ENCODE assay signal across 8 cellular contexts in genomic region chr13:27425918-27426630, GRCh38. TPM values are rescaled to one million over a fixed set of nuclear protein-coding genes. Genes with fewer than 3 reads are reported as not detected.
DNase-seq lines count a peak whose midpoint lies in the region; ATAC-seq and TF ChIP-seq lines count a peak whose summit lies in the region.

No MANE protein-coding gene starts in this region.

- peak overlapping the region; percentile 53 for H3K27ac ChIP-seq in mammary epithelial cell (ENCODE audit: insufficient read depth, low read depth, low read length)

- H3K36me3 ChIP-seq in mammary epithelial cell (ENCODE audit: insufficient read depth, low read length): peaks cover 4% of the 10 kb centered on the region

- TF ChIP-seq CTCF in GM12874 (IDR thresholded peaks at IDR 0.05; ENCODE audit: insufficient read depth, low read depth, low read length) (peak; percentile 32; the same call in 1 of the 2 replicates), mammary epithelial cell (conservative IDR thresholded peaks at IDR 0.05 in 1 of 2, IDR thresholded peaks at IDR 0.05 in 1 of 2; ENCODE audit: extremely low read depth in 1 of 2, insufficient read depth in 1 of 2, low read depth in 1 of 2, low read length in 2 of 2) (peak; percentile 15 to 54)

- H4K20me1 ChIP-seq in mammary epithelial cell (ENCODE audit: insufficient read depth, low read length): no peaks in the 10 kb centered on the region

- H3K27me3 ChIP-seq in mammary epithelial cell (ENCODE audit: insufficient read depth, low read length): no peaks in the 10 kb centered on the region

- H3K4me2 ChIP-seq in mammary epithelial cell (ENCODE audit: insufficient read depth, low read depth, low read length): peak overlapping the region; percentile 97

- in situ Hi-C loops in mammary epithelial cell (cut with MboI; ENCODE audit: low sequenced_read_pairs in 2 of 2): no loop called here

- CTCF ChIA-PET in mammary epithelial cell (lab: Charles Lee; ENCODE audit: low non-redundant PET): interaction anchor here (0.5 to 0.6 kb wide), 2 partner anchors 22 to 213 kb away, joined by 3 to 5 read pairs; no protein-coding TSS in a partner anchor

- no TSS peak for BruUV-seq in mammary epithelial cell (replicated peaks; lab: Mats Ljungman, UMichigan)

- intact Hi-C loops in mammary epithelial cell (cut with micrococcal nuclease): loop anchor here (1.0 to 2.0 kb wide), 5 partner anchors 19 to 195 kb away; partner anchors contain the start of genes LNX2, MTIF3 and POLR1D

- peaks cover 31% of the 10 kb centered on the region for H3K4me1 ChIP-seq in mammary epithelial cell (ENCODE audit: insufficient read depth, low read length)

- H3K9ac ChIP-seq in mammary epithelial cell (ENCODE audit: insufficient read depth, low read length): peak overlapping the region; percentile 26

- H3K9me3 ChIP-seq in mammary epithelial cell (replicated peaks; ENCODE audit: insufficient read depth, low read length): no peaks in the 10 kb centered on the region

- dilution Hi-C loops in mammary epithelial cell (cut with HindIII; ENCODE audit: low sequenced_read_pairs): no loop called here

- peak overlapping the region; percentile 92 for H2AFZ ChIP-seq in mammary epithelial cell (ENCODE audit: low read depth, low read length)

- peak; percentile 58 for ATAC-seq in HG02763 (IDR thresholded peaks at IDR 0.05; ENCODE audit: unreplicated experiment)

- H3K79me2 ChIP-seq in mammary epithelial cell (ENCODE audit: insufficient read depth, low read length): peaks cover 48% of the 10 kb centered on the region

- H3K4me3 ChIP-seq in mammary epithelial cell (replicated peaks in 1 of 3; ENCODE audit: insufficient read depth in 1 of 3, low read depth in 2 of 3, low read length in 3 of 3): peak overlapping the region; percentile 55 to 68 (median 58)

- DNase-seq in NCI-H1694 (lab: John Stamatoyannopoulos, UW) (peak; percentile 53), UCSD-AML1 (lab: John Stamatoyannopoulos, UW; ENCODE audit: unreplicated experiment) (peak; percentile 80), mammary epithelial cell (peak; percentile 88), iris pigment epithelial cell (ENCODE audit: low read depth) (peak; percentile 87), NCI-H128 (lab: John Stamatoyannopoulos, UW; ENCODE audit: unreplicated experiment) (no peak)
- peak; percentile 79 for DNase-seq in stimulated activated CD4-positive, alpha-beta T cell treated with anti-CD3 and anti-CD28 coated beads, Interleukin-15, amount 100 ng/mL, for 24 hours

- 0% methylated on average over 16 of the region's 17 CpGs for WGBS in mammary epithelial cell (ENCODE audit: low coverage, missing lambda C conversion rate)

RNA-seq across cellular contexts. Expression of gene GTF3A, which starts 1.7 kb away (rescaled TPM):
- 10 to 100 TPM; 62.0 to 69.3 TPM for total RNA-seq in mammary epithelial cell
- 83.1 TPM for polyA plus RNA-seq in mammary epithelial cell
- 24.3 TPM for polyA minus RNA-seq in mammary epithelial cell

RNA-seq across cellular contexts. Expression of gene MTIF3, which starts 24.3 kb away (rescaled TPM):
- total RNA-seq in mammary epithelial cell: 10 to 100 TPM; 32.2 to 35.5 TPM
- polyA plus RNA-seq in mammary epithelial cell: 41.7 TPM
- 21.4 TPM for polyA minus RNA-seq in mammary epithelial cell
